In the genomic region with DNA sequence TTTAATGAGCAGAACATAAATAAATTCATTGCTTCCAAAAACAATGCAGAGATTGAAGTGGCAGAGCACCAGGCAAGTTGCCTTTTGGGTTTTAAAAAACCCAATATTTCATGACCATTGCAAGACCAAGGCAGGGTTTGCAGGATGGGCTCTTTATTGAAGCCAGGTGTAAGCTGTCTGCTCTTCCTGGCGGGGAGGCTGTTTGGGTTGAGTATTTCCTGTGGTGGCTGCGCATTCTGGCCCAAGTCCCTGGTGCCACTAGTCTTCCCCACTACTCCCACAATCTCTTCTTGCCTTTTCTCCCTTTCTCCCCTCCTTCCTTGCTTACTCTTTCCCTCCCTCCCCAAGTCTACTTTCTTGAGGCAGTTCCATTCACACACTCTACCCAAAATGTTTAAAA, we compare ENCODE assay signal across 22 cellular contexts.
"Had no signal": no experiment of that assay in that cellular context is flagged by ENCODE, and none has a peak within 500 bp of the region (broad histone marks: within the 10 kb centered on the region; RNA-seq: fewer than 3 reads in every experiment).

No MANE protein-coding gene starts in this region.

- H3K36me3 ChIP-seq: heart right ventricle, neutrophil, pancreas, right atrium auricular region, spleen, upper lobe of right lung had no signal

- H3K4me3 ChIP-seq: heart right ventricle, pancreas, psoas muscle, right atrium auricular region, spleen, upper lobe of right lung had no signal

- H3K27me3 ChIP-seq: neutrophil, pancreas, right atrium auricular region, spleen, upper lobe of right lung had no signal

- H3K27ac ChIP-seq: epithelial cell of prostate, heart right ventricle, neutrophil, pancreas, psoas muscle, right atrium auricular region, spleen, upper lobe of right lung, VCaP had no signal

- H3K4me3 Mint-ChIP-seq: activated CD8-positive, alpha-beta memory T cell treated with anti-CD3 and anti-CD28 coated beads, Interleukin-2, amount 10 ng/mL, durations not matched to agents 7 days and 5 days; nephron had no signal

- ATAC-seq: activated CD4-positive, CD25-positive, alpha-beta regulatory T cell treated with anti-CD3 and anti-CD28 coated beads, Interleukin-2, amount 50 U/mL, for 24 hours; activated CD8-positive, alpha-beta memory T cell treated with anti-CD3 and anti-CD28 coated beads, Interleukin-2, amount 10 ng/mL, durations not matched to agents 7 days and 5 days; activated naive CD4-positive, alpha-beta T cell treated with anti-CD3 and anti-CD28 coated beads, Interleukin-2, amount 50 U/mL, for 72 hours; heart right ventricle; left colon; pancreas; psoas muscle; upper lobe of right lung had no signal

- DNase-seq: activated CD4-positive, alpha-beta T cell treated with anti-CD3 and anti-CD28 coated beads, Interleukin-2, amount 50 U/mL, for 4 hours; activated CD8-positive, alpha-beta memory T cell treated with anti-CD3 and anti-CD28 coated beads, Interleukin-2, amount 10 ng/mL, durations not matched to agents 7 days and 5 days; activated gamma-delta T cell; activated T-cell treated with anti-CD3 and anti-CD28 coated beads for 4 hours; cerebellar nuclear complex; heart right ventricle; left colon; mesenchymal stem cell; pancreas; psoas muscle; spleen; stimulated activated CD4-positive, alpha-beta T cell treated with anti-CD3 and anti-CD28 coated beads, Interleukin-4, amount 100 ng/mL, for 1 hour; stimulated activated naive CD4-positive, alpha-beta T cell; SW 1271; upper lobe of right lung had no signal

- H3K27ac Mint-ChIP-seq: activated naive CD4-positive, alpha-beta T cell treated with anti-CD3 and anti-CD28 coated beads, Interleukin-2, amount 50 U/mL, for 72 hours; nephron had no signal

- H3K27me3 Mint-ChIP-seq: activated CD8-positive, alpha-beta memory T cell treated with anti-CD3 and anti-CD28 coated beads, Interleukin-2, amount 10 ng/mL, durations not matched to agents 7 days and 5 days had no signal

- H3K9me3 ChIP-seq: heart right ventricle, neutrophil, pancreas, psoas muscle, right atrium auricular region, spleen, upper lobe of right lung had no signal

- H3K4me1 ChIP-seq: pancreas, psoas muscle, right atrium auricular region, upper lobe of right lung had no signal

- H3K4me1 Mint-ChIP-seq: nephron had no signal
